Comparison of ENCODE assay signal across 8 cellular contexts in the genomic region with DNA sequence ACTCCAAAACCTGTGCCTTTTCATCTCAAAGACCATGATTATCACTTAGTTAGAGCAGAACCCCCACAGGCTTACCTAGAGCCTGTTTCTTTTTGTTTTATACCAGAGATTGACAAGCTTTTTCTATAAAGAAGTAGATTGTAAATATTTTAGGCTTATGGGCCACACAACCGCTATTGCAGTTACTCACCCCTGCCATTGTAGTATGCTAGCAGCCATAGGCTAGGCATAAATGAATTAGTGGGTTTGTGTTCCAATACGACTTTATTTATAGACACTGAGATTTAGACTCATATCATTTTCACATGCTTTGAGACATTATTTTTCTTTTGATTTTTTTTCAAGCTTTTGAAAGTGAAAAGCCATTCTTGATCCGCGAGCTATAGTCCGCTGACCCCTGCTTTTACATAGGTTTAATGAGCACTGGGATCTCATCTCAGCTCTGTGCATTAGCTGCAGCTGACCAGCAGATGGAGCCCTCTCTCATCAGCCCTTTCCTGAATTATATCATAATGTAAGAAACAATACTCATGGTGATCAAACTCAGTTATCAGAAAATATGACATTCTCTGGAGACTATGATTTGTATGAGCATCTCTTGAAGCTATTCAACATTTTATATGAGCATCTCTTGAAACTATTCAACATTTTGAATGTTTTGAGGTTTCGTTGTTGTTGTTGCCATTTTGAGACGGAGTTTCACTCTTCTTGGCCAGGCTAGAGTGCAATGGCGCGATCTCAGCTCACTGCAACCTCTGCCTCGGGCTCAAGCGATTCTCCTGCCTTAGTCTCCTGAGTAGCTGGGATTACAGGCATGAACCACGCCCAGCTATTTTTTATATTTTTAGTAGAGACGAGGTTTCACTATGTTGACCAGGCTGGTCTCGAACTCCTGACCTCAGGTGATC.
DNase-seq lines count a peak whose midpoint lies in the region; ATAC-seq and TF ChIP-seq lines count a peak whose summit lies in the region.

No MANE protein-coding gene starts in this region.

- no peaks in the 10 kb centered on the region for H3K27me3 Mint-ChIP-seq in natural killer cell (ENCODE audit: low read depth in 2 of 2)
- no peaks in the 10 kb centered on the region for H3K27me3 Mint-ChIP-seq in natural killer cell treated with Interleukin-12 subunit alpha and Interleukin-12 subunit beta and Interleukin-15 and Interleukin-18, amount 100 ng/mL, for 72 hours

- no peak for DNase-seq in natural killer cell
- no peak for DNase-seq in natural killer cell treated with Interleukin-12 subunit alpha and Interleukin-12 subunit beta and Interleukin-15 and Interleukin-18, amount 100 ng/mL, for 72 hours (ENCODE audit: low spot score)
- DNase-seq in NCI-H748 treated with DMSO at 0.1 percent for 48 hours (lab: John Stamatoyannopoulos, UW): peak; percentile 16
- DNase-seq in activated T-cell treated with anti-CD3 and anti-CD28 coated beads for 4 hours: peak; percentile 12
- DNase-seq in fibroblast of villous mesenchyme (ENCODE audit: low read depth): peak; percentile 42
- peak; percentile 35 for DNase-seq in pons (ENCODE audit: low spot score)
- DNase-seq in amniotic stem cell (lab: John Stamatoyannopoulos, UW): no peak

- H3K27ac Mint-ChIP-seq in natural killer cell: no peak overlapping the region
- H3K27ac Mint-ChIP-seq in natural killer cell treated with Interleukin-12 subunit alpha and Interleukin-12 subunit beta and Interleukin-15 and Interleukin-18, amount 100 ng/mL, for 72 hours: no peak overlapping the region

- intact Hi-C loops in natural killer cell (cut with micrococcal nuclease): loop anchor here (2.0 to 5.0 kb wide), 2 partner anchors 325 to 664 kb away; no protein-coding TSS in a partner anchor

- H3K9me3 Mint-ChIP-seq in natural killer cell: no peaks in the 10 kb centered on the region
- H3K9me3 Mint-ChIP-seq in natural killer cell treated with Interleukin-12 subunit alpha and Interleukin-12 subunit beta and Interleukin-15 and Interleukin-18, amount 100 ng/mL, for 72 hours: no peaks in the 10 kb centered on the region

- TF ChIP-seq CTCF in natural killer cell (IDR thresholded peaks at IDR 0.05) (peak; percentile 93), fibroblast of villous mesenchyme (IDR thresholded peaks at IDR 0.05; ENCODE audit: insufficient read depth, low read depth, low read length) (peak; percentile 93)

- no peak overlapping the region for H3K4me3 ChIP-seq in fibroblast of villous mesenchyme (ENCODE audit: low read depth, low read length)

- no peak overlapping the region for H3K4me3 Mint-ChIP-seq in natural killer cell
- no peak overlapping the region for H3K4me3 Mint-ChIP-seq in natural killer cell treated with Interleukin-12 subunit alpha and Interleukin-12 subunit beta and Interleukin-15 and Interleukin-18, amount 100 ng/mL, for 72 hours

- no peaks in the 10 kb centered on the region for H3K4me1 Mint-ChIP-seq in natural killer cell
- H3K4me1 Mint-ChIP-seq in natural killer cell treated with Interleukin-12 subunit alpha and Interleukin-12 subunit beta and Interleukin-15 and Interleukin-18, amount 100 ng/mL, for 72 hours (ENCODE audit: low read depth in 2 of 2): no peaks in the 10 kb centered on the region

- ATAC-seq in natural killer cell (peak in 2 of 3 donors; percentile 56 to 70), HG02884 (IDR thresholded peaks at IDR 0.05; ENCODE audit: unreplicated experiment) (peak; percentile 76)
- ATAC-seq in natural killer cell treated with Interleukin-12 subunit alpha and Interleukin-12 subunit beta and Interleukin-15 and Interleukin-18, amount 100 ng/mL, for 72 hours: no peak

- no peaks in the 10 kb centered on the region for H3K36me3 Mint-ChIP-seq in natural killer cell
- H3K36me3 Mint-ChIP-seq in natural killer cell treated with Interleukin-12 subunit alpha and Interleukin-12 subunit beta and Interleukin-15 and Interleukin-18, amount 100 ng/mL, for 72 hours: no peaks in the 10 kb centered on the region

Comparison
In these comparisons a context has a peak if more than half of its experiments do, and no peak if none do; other contexts are left out.
1. ATAC-seq: peak in natural killer cell (2 of 3) and HG02884 (single experiment); none in natural killer cell treated with Interleukin-12 subunit alpha and Interleukin-12 subunit beta and Interleukin-15 and Interleukin-18, amount 100 ng/mL, for 72 hours (0 of 2).
2. DNase-seq: peak in NCI-H748 treated with DMSO at 0.1 percent for 48 hours (single experiment), activated T-cell treated with anti-CD3 and anti-CD28 coated beads for 4 hours (single experiment), fibroblast of villous mesenchyme (single experiment) and pons (single experiment); none in natural killer cell (single experiment), natural killer cell treated with Interleukin-12 subunit alpha and Interleukin-12 subunit beta and Interleukin-15 and Interleukin-18, amount 100 ng/mL, for 72 hours (single experiment) and amniotic stem cell (single experiment).